In the genomic region with DNA sequence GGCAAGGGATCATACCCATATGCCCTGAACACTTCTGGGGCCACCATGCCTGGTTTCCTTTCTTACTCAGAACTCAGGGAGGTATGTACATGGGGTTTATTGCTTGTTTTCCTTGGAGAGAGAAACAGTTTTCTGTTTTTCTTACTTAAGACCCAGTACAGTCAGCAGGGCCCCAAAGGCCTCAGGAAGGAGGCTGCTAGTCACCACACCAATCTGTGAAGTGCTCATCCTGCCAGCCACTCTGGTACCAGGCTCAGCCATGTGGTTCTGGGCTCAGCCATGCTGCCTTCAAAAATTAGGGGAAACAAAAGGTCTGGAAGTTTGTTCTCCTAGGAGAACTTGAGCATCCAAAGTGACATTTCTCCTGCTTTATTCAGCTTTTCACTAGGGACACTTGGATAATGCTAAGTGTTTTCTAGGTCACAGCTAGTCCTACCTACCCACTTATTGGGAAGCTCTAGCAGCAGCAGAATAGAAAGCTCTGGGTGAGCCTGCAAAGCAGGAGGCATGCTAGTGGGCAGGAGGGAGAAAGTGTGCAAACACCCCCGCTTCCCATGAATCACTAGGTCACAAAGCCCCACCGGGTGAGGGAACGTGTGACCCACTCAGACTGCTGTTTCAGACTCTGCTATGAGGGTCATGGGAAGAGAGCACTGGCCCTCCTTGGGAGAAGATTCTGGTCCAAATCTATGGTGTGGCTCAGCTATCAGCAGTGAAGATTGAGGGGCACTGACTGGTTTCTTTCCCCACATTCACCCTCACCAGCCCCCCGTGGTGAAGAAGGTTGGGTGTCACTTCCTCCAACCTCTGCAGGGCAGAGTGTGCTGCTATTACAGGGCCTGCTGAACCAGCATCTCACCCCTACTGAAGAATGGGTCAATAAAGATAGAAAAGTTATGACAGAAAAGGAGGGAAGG, we compare ENCODE assay signal across 15 cellular contexts. TPM values are rescaled to one million over a fixed set of nuclear protein-coding genes. Genes with fewer than 3 reads are reported as not detected.
DNase-seq lines count a peak whose midpoint lies in the region; ATAC-seq and TF ChIP-seq lines count a peak whose summit lies in the region.
"Had no signal": no experiment of that assay in that cellular context is flagged by ENCODE, and none has a peak within 500 bp of the region (broad histone marks: within the 10 kb centered on the region; RNA-seq: fewer than 3 reads in every experiment).

No MANE protein-coding gene starts in this region.

- dilution Hi-C loops in IMR-90 (cut with HindIII; ENCODE audit: low sequenced_read_pairs, unreplicated experiment) = no loop called here

- H3K9ac ChIP-seq in BLaER1 (no peak overlapping the region), IMR-90 (ENCODE audit: low read depth, low read length) (no peak overlapping the region)

- WGBS in IMR-90 (ENCODE audit: extremely low coverage in 2 of 2, insufficient read length in 1 of 2), 2 experiments = no CpG with 5 or more reads among the region's 4 CpGs

- H3K36me3 ChIP-seq in BLaER1 (peaks cover 85% of the 10 kb centered on the region), IMR-90 (ENCODE audit: control insufficient read depth, insufficient read depth, low read length) (peaks cover 23% of the 10 kb centered on the region), mucosa of descending colon (ENCODE audit: low read depth) (no peaks in the 10 kb centered on the region)

- H3K4me1 ChIP-seq in BLaER1 = peaks cover 30% of the 10 kb centered on the region
- H3K4me1 ChIP-seq in IMR-90 (ENCODE audit: control insufficient read depth, insufficient read depth, low read length) = peaks cover 19% of the 10 kb centered on the region
- H3K4me1 ChIP-seq in mucosa of descending colon (ENCODE audit: low read depth) = no peaks in the 10 kb centered on the region

- no peak overlapping the region for H2BK120ac ChIP-seq in IMR-90 (ENCODE audit: low read depth, low read length)

- no peak for TF ChIP-seq CTCF in IMR-90 (conservative IDR thresholded peaks at IDR 0.05; ENCODE audit: low read depth, low read length)
- TF ChIP-seq CTCF in mucosa of descending colon (IDR thresholded peaks at IDR 0.05) = no peak

- peaks cover 57 to 86% of the 10 kb centered on the region in 2 experiments for H3K79me1 ChIP-seq in IMR-90 (ENCODE audit: low read depth in 1 of 2, low read length in 2 of 2)

- CTCF ChIA-PET in IMR-90 (lab: Yijun Ruan, JAX) = interaction anchor here (1.4 kb wide), 1 partner anchor 9 kb away, joined by 5 read pairs; no protein-coding TSS in a partner anchor

- H3K23ac ChIP-seq in IMR-90 (ENCODE audit: low read depth, low read length) = peak overlapping the region; percentile 67

- H4K20me1 ChIP-seq in BLaER1 (peaks cover 100% of the 10 kb centered on the region), IMR-90 (ENCODE audit: insufficient read depth, low read length) (peaks cover 36% of the 10 kb centered on the region; the same call in 1 of the 2 replicates)

- H3K4me3 ChIP-seq in BLaER1 (no peak overlapping the region), IMR-90 (ENCODE audit: insufficient read depth, low read depth, low read length) (no peak overlapping the region), mucosa of descending colon (no peak overlapping the region)
- H3K4me3 ChIP-seq: left ventricle myocardium inferior, stomach had no signal

- no peak overlapping the region for H3K27ac ChIP-seq in BLaER1
- H3K27ac ChIP-seq in IMR-90 (ENCODE audit: insufficient read depth, low read length) = no peak overlapping the region
- H3K27ac ChIP-seq in caudate nucleus (ENCODE audit: low read depth, low read length) = peak overlapping the region; percentile 41
- H3K27ac ChIP-seq: stomach had no signal

- no peak overlapping the region for H2BK15ac ChIP-seq in IMR-90 (ENCODE audit: low read depth, low read length)

- H2AK5ac ChIP-seq in IMR-90 (ENCODE audit: low read depth, low read length) = no peak overlapping the region

- H3K9me1 ChIP-seq in IMR-90 (ENCODE audit: insufficient read depth, low read length) = peaks cover 25% of the 10 kb centered on the region

- no peaks in the 10 kb centered on the region for H3K27me3 ChIP-seq in BLaER1
- no peaks in the 10 kb centered on the region for H3K27me3 ChIP-seq in IMR-90 (ENCODE audit: control insufficient read depth, insufficient read depth, low read length)
- H3K27me3 ChIP-seq: stomach had no signal

- H3K4me2 ChIP-seq in BLaER1 = 0 out of 2 replicates have a peak overlapping the region, but pooled peaks have one; percentile 32
- no peak overlapping the region for H3K4me2 ChIP-seq in IMR-90 (ENCODE audit: low read depth, low read length)

- in situ Hi-C loops in IMR-90 (cut with MboI; ENCODE audit: low sequenced_read_pairs) = no loop called here

- ATAC-seq in IMR-90 (ENCODE audit: low read depth) (peak; percentile 77), GM21390 (IDR thresholded peaks at IDR 0.05; ENCODE audit: unreplicated experiment) (no peak), mucosa of descending colon (no peak)
- ATAC-seq: Right ventricle myocardium inferior had no signal

- 0 out of 2 replicates have a peak overlapping the region, but pooled peaks have one; percentile 43 for H3K14ac ChIP-seq in IMR-90 (replicated peaks; ENCODE audit: low read depth, low read length)

- no peak overlapping the region for H3K4ac ChIP-seq in IMR-90 (ENCODE audit: low read depth, low read length)

- H4K91ac ChIP-seq in IMR-90 (ENCODE audit: insufficient read depth, low read depth, low read length) = no peak overlapping the region

- no peak for TF ChIP-seq RAD21 in IMR-90 (IDR thresholded peaks at IDR 0.05; ENCODE audit: low read length)

- TF ChIP-seq POLR2A in IMR-90 (IDR thresholded peaks at IDR 0.05; ENCODE audit: low read depth, low read length) = no peak

- H2AK9ac ChIP-seq in IMR-90 (replicated peaks; ENCODE audit: low read depth, low read length, poor library complexity) = peak overlapping the region; percentile 17

- no peaks in the 10 kb centered on the region for H3K9me3 ChIP-seq in BLaER1
- no peaks in the 10 kb centered on the region for H3K9me3 ChIP-seq in IMR-90 (ENCODE audit: control insufficient read depth, insufficient read depth, low read length)
- H3K9me3 ChIP-seq in mucosa of descending colon = no peaks in the 10 kb centered on the region
- H3K9me3 ChIP-seq: left ventricle myocardium inferior, stomach had no signal

- POLR2A ChIA-PET in IMR-90 (lab: Charles Lee; ENCODE audit: unreplicated experiment) = interaction anchor here (0.6 kb wide), 1 partner anchor 110 kb away, joined by 5 read pairs; no protein-coding TSS in a partner anchor

- H3K18ac ChIP-seq in IMR-90 (ENCODE audit: low read depth, low read length) = no peak overlapping the region

- H3K56ac ChIP-seq in IMR-90 (ENCODE audit: extremely low read depth, insufficient read depth, low read length) = no peak overlapping the region

- H2BK20ac ChIP-seq in IMR-90 (ENCODE audit: low read depth, low read length) = no peak overlapping the region

- peak; percentile 76 for DNase-seq in IMR-90
- DNase-seq in caudate nucleus (lab: John Stamatoyannopoulos, UW) = peak in 3 of 61 donors; percentile 32 to 33 (median 33)
- peak; percentile 36 for DNase-seq in midbrain (lab: John Stamatoyannopoulos, UW)
- DNase-seq in mucosa of descending colon = no peak
- no peak for DNase-seq in SKM-1 (lab: John Stamatoyannopoulos, UW; ENCODE audit: unreplicated experiment)
- no peak for DNase-seq in NCI-H345 treated with DMSO at 0.1 percent for 48 hours (lab: John Stamatoyannopoulos, UW; ENCODE audit: unreplicated experiment)
- DNase-seq: left ventricle myocardium inferior; NCI-H1092; NCI-H524; occipital lobe; stimulated activated CD4-positive, alpha-beta T cell treated with anti-CD3 and anti-CD28 coated beads, Interleukin-2, amount 100 ng/mL, for 24 hours; stomach had no signal

- no peak overlapping the region for H2AFZ ChIP-seq in IMR-90 (replicated peaks; ENCODE audit: low read length, poor library complexity)

- H2BK5ac ChIP-seq in IMR-90 (ENCODE audit: low read depth, low read length, poor library complexity, severe bottlenecking) = no peak overlapping the region

- intact Hi-C loops in IMR-90 (cut with micrococcal nuclease) (no loop called here), mucosa of descending colon (cut with DNase I, micrococcal nuclease) (no loop called here)

- H4K5ac ChIP-seq in IMR-90 (ENCODE audit: low read depth, low read length) = no peak overlapping the region

- H4K8ac ChIP-seq in IMR-90 (ENCODE audit: low read depth in 2 of 2, low read length in 2 of 2) = no peak overlapping the region; a peak in 1 of 4 replicates

- BruUV-seq in IMR-90 (replicated peaks; lab: Mats Ljungman, UMichigan) = no TSS peak

TF ChIP-seq in IMR-90, 13 proteins besides CTCF, POLR2A, EP300 and RAD21:
- TF ChIP-seq MXI1 (IDR thresholded peaks at IDR 0.05; ENCODE audit: borderline replicate concordance, low read depth, low read length) (peak; percentile 83), MAFK (IDR thresholded peaks at IDR 0.05; ENCODE audit: low read depth, low read length) (no peak)

RNA-seq across cellular contexts. Expression of gene NUDCD3, which starts 23.9 kb away (rescaled TPM):
- 58.3 and 76.0 TPM in 2 replicates for total RNA-seq in IMR-90 (2012; rRNA removed)
- 37.0 and 49.5 TPM in 2 replicates for polyA plus RNA-seq in IMR-90 (2012; rRNA removed)
- polyA plus RNA-seq in IMR-90 (2012; cell fraction: cytosol; rRNA removed) = 20.2 and 21.1 TPM in 2 replicates
- polyA plus RNA-seq in IMR-90 (2012; cell fraction: nucleus; rRNA removed; ENCODE audit: low replicate concordance) = 42.0 and 53.9 TPM in 2 replicates
- 100 to 1,000 TPM in 1 of 3 donors, 10 to 100 TPM in 2; 66.3 to 108 (median 76.0) TPM for total RNA-seq in mucosa of descending colon

Comparison
In these comparisons a context has a peak if more than half of its experiments do, and no peak if none do; other contexts are left out.
1. DNase-seq: peak in IMR-90 (single experiment) and midbrain (single experiment); none in mucosa of descending colon (0 of 3), SKM-1 (single experiment) and NCI-H345 treated with DMSO at 0.1 percent for 48 hours (single experiment).